ENCODE assay signal across 17 cellular contexts in genomic region chr14:28783593-28784143, GRCh38. TPM values are rescaled to one million over a fixed set of nuclear protein-coding genes. Genes with fewer than 3 reads are reported as not detected.
DNase-seq lines count a peak whose midpoint lies in the region; TF ChIP-seq lines count a peak whose summit lies in the region.
"Had no signal": no experiment of that assay in that cellular context is flagged by ENCODE, and none has a peak within 500 bp of the region (broad histone marks: within the 10 kb centered on the region; RNA-seq: fewer than 3 reads in every experiment).

No MANE protein-coding gene starts in this region.

- no peaks in the 10 kb centered on the region for H3K36me3 Mint-ChIP-seq in type B pancreatic cell
- H3K36me3 Mint-ChIP-seq: CD8-positive, alpha-beta memory T cell; IgD-negative memory B cell had no signal

- no peak overlapping the region for H2AFZ ChIP-seq in OCI-LY3 (ENCODE audit: low read depth, low read length)

- H3K9me3 ChIP-seq in OCI-LY3 (ENCODE audit: insufficient read depth, low read length): no peaks in the 10 kb centered on the region
- H3K9me3 ChIP-seq in right atrium auricular region: peaks cover 0 to 9% of the 10 kb centered on the region in 2 donors

- H3K27ac ChIP-seq in OCI-LY3 (ENCODE audit: low read length) (no peak overlapping the region), right atrium auricular region (no peak overlapping the region)

- no peaks in the 10 kb centered on the region for H4K20me1 ChIP-seq in OCI-LY3 (ENCODE audit: insufficient read depth, low read length)

- DNase-seq in astrocyte of the hippocampus (ENCODE audit: low read depth, low spot score) (peak; percentile 56), left kidney (ENCODE audit: low read depth, low spot score) (peak; percentile 2), type B pancreatic cell (ENCODE audit: extremely low spot score, unreplicated experiment) (no peak), DMS114 treated with DMSO at 0.1 percent for 48 hours (lab: John Stamatoyannopoulos, UW; ENCODE audit: unreplicated experiment) (no peak), right atrium auricular region (ENCODE audit: low spot score) (no peak), NCI-H1417 (lab: John Stamatoyannopoulos, UW) (no peak)
- DNase-seq: ACHN; C1 segment of cervical spinal cord; CD8-positive, alpha-beta memory T cell; DMS79 treated with DMSO at 0.1 percent for 48 hours; Karpas-422; NCI-H1092; RPMI8226; SIG-M5 had no signal

- H3K27me3 ChIP-seq in OCI-LY3 (ENCODE audit: low read depth, low read length) (no peaks in the 10 kb centered on the region), right atrium auricular region (peaks cover 5 to 11% of the 10 kb centered on the region in 2 donors)

- H3K27ac Mint-ChIP-seq in type B pancreatic cell: no peak overlapping the region
- H3K27ac Mint-ChIP-seq: CD8-positive, alpha-beta memory T cell; IgD-negative memory B cell had no signal

- H3K9ac ChIP-seq in OCI-LY3 (ENCODE audit: low read length): no peak overlapping the region

- H3K4me3 Mint-ChIP-seq in type B pancreatic cell: peak overlapping the region; percentile 35

- no peaks in the 10 kb centered on the region for H3K79me2 ChIP-seq in OCI-LY3 (ENCODE audit: low read length)

- H3K4me2 ChIP-seq in OCI-LY3 (ENCODE audit: low read length): 0 out of 2 replicates have a peak overlapping the region, but pooled peaks have one; percentile 29

- H3K4me1 Mint-ChIP-seq in type B pancreatic cell (ENCODE audit: unreplicated experiment): peaks cover 8% of the 10 kb centered on the region

- H3K9me3 Mint-ChIP-seq in type B pancreatic cell: no peaks in the 10 kb centered on the region

- TF ChIP-seq CTCF in OCI-LY3 (IDR thresholded peaks at IDR 0.05; ENCODE audit: low read depth, low read length): no peak
- no peak for TF ChIP-seq CTCF in type B pancreatic cell (conservative IDR thresholded peaks at IDR 0.05)
- no peak for TF ChIP-seq CTCF in right atrium auricular region (IDR thresholded peaks at IDR 0.05)

- H3K4me3 ChIP-seq in OCI-LY3 (ENCODE audit: low read length) (no peak overlapping the region), right atrium auricular region (no peak overlapping the region)

- H3K36me3 ChIP-seq in OCI-LY3 (replicated peaks; ENCODE audit: low read depth, low read length) (no peaks in the 10 kb centered on the region), right atrium auricular region (no peaks in the 10 kb centered on the region)

- H3K27me3 Mint-ChIP-seq in type B pancreatic cell: peaks cover 92% of the 10 kb centered on the region

- H3K4me1 ChIP-seq in OCI-LY3 (ENCODE audit: low read length): peaks cover 13% of the 10 kb centered on the region
- peaks cover 0 to 10% of the 10 kb centered on the region in 2 donors for H3K4me1 ChIP-seq in right atrium auricular region

RNA-seq across cellular contexts. Expression of gene FOXG1, which starts 17.1 kb away (rescaled TPM):
- total RNA-seq in type B pancreatic cell (ENCODE audit: low replicate concordance): 0.10 and 1.7 TPM in 2 replicates
- not detected for total RNA-seq in right atrium auricular region
- total RNA-seq: CD8-positive, alpha-beta memory T cell; MCF 10A had no signal

Comparison
In these comparisons a context has a peak if more than half of its experiments do, and no peak if none do; other contexts are left out.
1. DNase-seq: peak in astrocyte of the hippocampus (single experiment) and left kidney (single experiment); none in type B pancreatic cell (single experiment), DMS114 treated with DMSO at 0.1 percent for 48 hours (single experiment), right atrium auricular region (single experiment) and NCI-H1417 (0 of 3).